In the genomic region with DNA sequence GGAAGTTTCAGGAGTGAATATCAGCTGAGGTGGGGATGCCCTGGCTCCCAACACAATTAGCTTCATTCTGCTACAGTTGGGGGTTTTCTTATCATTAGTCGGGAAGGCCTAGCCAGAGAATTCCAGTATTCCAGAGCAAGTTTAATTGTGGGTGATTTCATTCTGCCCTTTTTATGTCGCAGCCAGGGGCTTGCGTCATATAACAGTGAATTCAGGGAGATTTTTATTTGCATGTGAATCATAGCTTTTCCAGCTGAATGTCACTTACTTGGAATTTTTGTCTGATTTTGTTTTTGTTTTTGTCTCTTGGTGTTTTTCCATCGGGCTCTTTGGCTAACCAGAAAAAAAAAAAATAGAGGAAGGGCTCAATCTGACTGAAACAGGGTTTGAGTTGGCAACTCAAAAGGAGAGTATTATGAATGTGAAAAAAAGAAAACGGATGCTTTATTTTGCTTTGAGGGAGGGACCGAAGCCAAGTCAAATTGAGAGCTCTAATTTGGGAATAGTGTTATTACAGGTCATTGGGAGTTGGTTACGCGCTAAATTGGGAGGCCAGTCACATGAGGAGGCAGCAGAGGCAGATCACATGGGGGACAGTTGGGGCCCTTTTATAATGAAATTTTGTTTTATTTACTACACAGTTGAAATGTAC, we compare ENCODE assay signal across 10 cellular contexts.
DNase-seq lines count a peak whose midpoint lies in the region; ATAC-seq and TF ChIP-seq lines count a peak whose summit lies in the region.
"Had no signal": no experiment of that assay in that cellular context is flagged by ENCODE, and none has a peak within 500 bp of the region (broad histone marks: within the 10 kb centered on the region; RNA-seq: fewer than 3 reads in every experiment).

No MANE protein-coding gene starts in this region.

- no peaks in the 10 kb centered on the region for H3K36me3 ChIP-seq in body of pancreas (replicated peaks in 1 of 2; ENCODE audit: insufficient read depth in 1 of 2, low read depth in 2 of 2)

- peak overlapping the region in 2 of 4 donors; percentile 12 to 44 for H3K27ac ChIP-seq in body of pancreas
- H3K27ac ChIP-seq in right cardiac atrium (ENCODE audit: low read length): peak overlapping the region; percentile 99
- peak overlapping the region in 15 of 21 experiments; percentile 20 to 89 (median 69) for H3K27ac ChIP-seq in skin epidermis
- H3K27ac ChIP-seq: KMS-11 had no signal

- in situ Hi-C loops in G401 (cut with HindIII; ENCODE audit: low sequenced_read_pairs): no loop called here

- 76 to 79% methylated on average over 8 of the region's 8 CpGs for WGBS in body of pancreas, 2 donors
- 17% methylated on average over 8 of the region's 8 CpGs for WGBS in right cardiac atrium

- no peak overlapping the region for H3K4me3 ChIP-seq in body of pancreas
- H3K4me3 ChIP-seq in right cardiac atrium (ENCODE audit: low read length): peak overlapping the region; percentile 4
- no peak overlapping the region for H3K4me3 ChIP-seq in skin epidermis

- intact Hi-C loops in body of pancreas (cut with DNase I) (no loop called here), right cardiac atrium (cut with DNase I) (loop anchor here in 1 of 4 donors (5.0 kb wide), 1 partner anchor 119 kb away; the partner anchor contains the start of gene SAMD4A)

- H3K4me1 ChIP-seq in body of pancreas (peaks cover 13% of the 10 kb centered on the region), right cardiac atrium (ENCODE audit: control insufficient read depth, insufficient read depth, low read length) (peaks cover 24% of the 10 kb centered on the region)

- no peak for TF ChIP-seq CTCF in body of pancreas (IDR thresholded peaks at IDR 0.05)

- H3K27me3 ChIP-seq in body of pancreas: no peaks in the 10 kb centered on the region
- no peaks in the 10 kb centered on the region for H3K27me3 ChIP-seq in right cardiac atrium (ENCODE audit: control insufficient read depth, insufficient read depth)

- no peaks in the 10 kb centered on the region for H3K9me3 ChIP-seq in body of pancreas
- no peaks in the 10 kb centered on the region for H3K9me3 ChIP-seq in right cardiac atrium (ENCODE audit: control insufficient read depth, low read length)

- DNase-seq in G401 (ENCODE audit: low spot score) (peak; percentile 36), body of pancreas (no peak), right cardiac atrium (peak in 2 of 3 donors; percentile 60 to 83), NCI-H524 (lab: John Stamatoyannopoulos, UW) (no peak)
- DNase-seq in activated CD4-positive, alpha-beta T cell treated with anti-CD3 and anti-CD28 coated beads for 4 hours: no peak
- DNase-seq: SIG-M5 had no signal

- no peak for TF ChIP-seq POLR2A in body of pancreas (IDR thresholded peaks at IDR 0.05)

- ATAC-seq in body of pancreas: peak; percentile 41
- ATAC-seq in right cardiac atrium: peak; percentile 64 to 67
- no peak for ATAC-seq in GM18867 (IDR thresholded peaks at IDR 0.05; ENCODE audit: unreplicated experiment)
- ATAC-seq in GM18861 (IDR thresholded peaks at IDR 0.05; ENCODE audit: unreplicated experiment): no peak

Comparison
In these comparisons a context has a peak if more than half of its experiments do, and no peak if none do; other contexts are left out.
1. DNase-seq: peak in G401 (single experiment) and right cardiac atrium (2 of 3); none in body of pancreas (0 of 4), activated CD4-positive, alpha-beta T cell treated with anti-CD3 and anti-CD28 coated beads for 4 hours (0 of 2) and NCI-H524 (0 of 2).
2. ATAC-seq: peak in body of pancreas (single experiment) and right cardiac atrium (2 of 2); none in GM18867 (single experiment) and GM18861 (single experiment).